In the genomic region with DNA sequence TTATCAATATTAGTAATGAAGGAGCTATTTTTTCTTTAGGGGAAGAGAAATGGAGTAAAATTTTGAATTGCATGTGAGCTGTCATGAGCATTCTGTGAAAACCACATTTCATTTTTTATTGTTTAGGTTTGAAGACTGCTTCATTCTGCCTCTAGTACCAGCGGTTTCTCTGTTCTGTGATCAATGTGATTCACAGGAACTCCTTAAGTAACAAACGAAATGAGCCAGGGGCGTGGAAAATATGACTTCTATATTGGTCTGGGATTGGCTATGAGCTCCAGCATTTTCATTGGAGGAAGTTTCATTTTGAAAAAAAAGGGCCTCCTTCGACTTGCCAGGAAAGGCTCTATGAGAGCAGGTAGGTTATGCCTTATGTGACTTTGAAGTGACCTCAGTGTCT, we compare ENCODE assay signal across 15 cellular contexts.
"Had no signal": no experiment of that assay in that cellular context is flagged by ENCODE, and none has a peak within 500 bp of the region (broad histone marks: within the 10 kb centered on the region; RNA-seq: fewer than 3 reads in every experiment).

No MANE protein-coding gene starts in this region.

- H3K4me3 Mint-ChIP-seq: endodermal cell; naive thymus-derived CD4-positive, alpha-beta T cell; nephron progenitor cell had no signal

- DNase-seq: effector CD4-positive, alpha-beta T cell; endodermal cell; erythroblast; foreskin keratinocyte; heart left ventricle; hippocampal formation; kidney glomerular epithelial cell; naive thymus-derived CD4-positive, alpha-beta T cell; nephron progenitor cell; psoas muscle; retina; right lobe of liver; stomach; substantia nigra; transverse colon had no signal

- H3K27ac Mint-ChIP-seq: endodermal cell had no signal

- ATAC-seq: foreskin keratinocyte; heart left ventricle; naive thymus-derived CD4-positive, alpha-beta T cell; psoas muscle; right lobe of liver had no signal

- H3K27me3 Mint-ChIP-seq: naive thymus-derived CD4-positive, alpha-beta T cell had no signal

- H3K9me3 Mint-ChIP-seq: endodermal cell; naive thymus-derived CD4-positive, alpha-beta T cell; nephron progenitor cell had no signal
